In genomic region chr2:197045115-197045514, GRCh38 we compare ENCODE assay signal across 21 cellular contexts.
DNase-seq lines count a peak whose midpoint lies in the region; ATAC-seq, FAIRE-seq and TF ChIP-seq lines count a peak whose summit lies in the region.
"Had no signal": no experiment of that assay in that cellular context is flagged by ENCODE, and none has a peak within 500 bp of the region (broad histone marks: within the 10 kb centered on the region; RNA-seq: fewer than 3 reads in every experiment).

No MANE protein-coding gene starts in this region.

- no peak for FAIRE-seq in frontal cortex (lab: Jason Lieb, UNC)
- FAIRE-seq: K562, TTC549 had no signal

- TF ChIP-seq CTCF in mucosa of descending colon (IDR thresholded peaks at IDR 0.05) = no peak

- peaks cover 15% of the 10 kb centered on the region for H3K4me1 Mint-ChIP-seq in T-helper 17 cell

- H3K36me3 Mint-ChIP-seq in T-helper 17 cell (ENCODE audit: low read depth) = peaks cover 2% of the 10 kb centered on the region

- peaks cover 6 to 10% (median 8%) of the 10 kb centered on the region in 10 experiments; a peak in 14 of 20 replicates for H3K4me1 ChIP-seq in BLaER1 treated with 17β-estradiol and CSF1 and Interleukin-3, amounts not matched to agents 10 nM and 100 nM
- H3K4me1 ChIP-seq in mucosa of descending colon (ENCODE audit: low read depth) = peaks cover 4% of the 10 kb centered on the region

- H3K9ac ChIP-seq in BLaER1 treated with 17β-estradiol and CSF1 and Interleukin-3, amounts not matched to agents 10 nM and 100 nM = no peak overlapping the region

- ATAC-seq in T-helper 17 cell = no peak
- peak; percentile 94 for ATAC-seq in mucosa of descending colon
- ATAC-seq: GM23338, K562, left lobe of liver, right cardiac atrium had no signal

- H4K20me1 ChIP-seq in BLaER1 treated with 17β-estradiol and CSF1 and Interleukin-3, amounts not matched to agents 10 nM and 100 nM = no peaks in the 10 kb centered on the region; a peak in 1 of 22 replicates

- no peak overlapping the region for H3K4me3 ChIP-seq in BLaER1 treated with 17β-estradiol and CSF1 and Interleukin-3, amounts not matched to agents 10 nM and 100 nM
- H3K4me3 ChIP-seq in mucosa of descending colon = no peak overlapping the region
- H3K4me3 ChIP-seq: GM23338, K562 had no signal

- H3K4me2 ChIP-seq in BLaER1 treated with 17β-estradiol and CSF1 and Interleukin-3, amounts not matched to agents 10 nM and 100 nM = peak overlapping the region in 6 of 11 experiments; percentile 5 to 20 (median 10); a peak in 7 of 22 replicates
- H3K4me2 ChIP-seq: GM23338 had no signal

- peaks cover 0 to 58% (median 0%) of the 10 kb centered on the region in 11 experiments; a peak in 6 of 22 replicates for H3K36me3 ChIP-seq in BLaER1 treated with 17β-estradiol and CSF1 and Interleukin-3, amounts not matched to agents 10 nM and 100 nM
- no peaks in the 10 kb centered on the region for H3K36me3 ChIP-seq in mucosa of descending colon (ENCODE audit: low read depth)

- DNase-seq in GDM1 (lab: John Stamatoyannopoulos, UW) = peak; percentile 18
- no peak for DNase-seq in T-helper 17 cell
- peak in 1 of 3 donors; percentile 49 for DNase-seq in mucosa of descending colon
- DNase-seq in frontal cortex (ENCODE audit: low spot score in 2 of 2) = no peak
- DNase-seq in DMS 273 (lab: John Stamatoyannopoulos, UW; ENCODE audit: unreplicated experiment) = no peak
- no peak for DNase-seq in middle frontal gyrus (ENCODE audit: extremely low spot score, low spot score)
- DNase-seq: aorta; C1 segment of cervical spinal cord; cortex of kidney; hippocampal formation; NCI-H187 treated with DMSO at 0.1 percent for 48 hours; right cardiac atrium; stimulated activated CD4-positive, alpha-beta T cell treated with anti-CD3 and anti-CD28 coated beads, Interleukin-2, amount 100 ng/mL, for 24 hours; stimulated activated CD8-positive, alpha-beta memory T cell treated with anti-CD3 and anti-CD28 coated beads, Interleukin-4, amount 100 ng/mL, for 48 hours had no signal

- no peak overlapping the region for H3K4me3 Mint-ChIP-seq in T-helper 17 cell
- H3K4me3 Mint-ChIP-seq: GM23338, type B pancreatic cell had no signal

- intact Hi-C loops in mucosa of descending colon (cut with DNase I, micrococcal nuclease) = no loop called here

- peak overlapping the region; percentile 60 for H3K27ac Mint-ChIP-seq in T-helper 17 cell
- H3K27ac Mint-ChIP-seq: GM23338, type B pancreatic cell had no signal

- no peaks in the 10 kb centered on the region for H3K27me3 ChIP-seq in BLaER1 treated with 17β-estradiol and CSF1 and Interleukin-3, amounts not matched to agents 10 nM and 100 nM

- no peak overlapping the region for H3K27ac ChIP-seq in BLaER1 treated with 17β-estradiol and CSF1 and Interleukin-3, amounts not matched to agents 10 nM and 100 nM
- H3K27ac ChIP-seq: RWPE1 had no signal

- no peaks in the 10 kb centered on the region for H3K27me3 Mint-ChIP-seq in T-helper 17 cell
- H3K27me3 Mint-ChIP-seq: type B pancreatic cell had no signal

- H3K9me3 ChIP-seq in BLaER1 treated with 17β-estradiol and CSF1 and Interleukin-3, amounts not matched to agents 10 nM and 100 nM (replicated peaks in 1 of 11) = peaks cover 0 to 3% (median 0%) of the 10 kb centered on the region in 11 experiments; a peak in 1 of 22 replicates
- H3K9me3 ChIP-seq in T-helper 17 cell (ENCODE audit: control insufficient read depth, low read length, poor library complexity, severe bottlenecking) (no peaks in the 10 kb centered on the region), mucosa of descending colon (no peaks in the 10 kb centered on the region)
